ENCODE assay signal across 9 cellular contexts in the genomic region with DNA sequence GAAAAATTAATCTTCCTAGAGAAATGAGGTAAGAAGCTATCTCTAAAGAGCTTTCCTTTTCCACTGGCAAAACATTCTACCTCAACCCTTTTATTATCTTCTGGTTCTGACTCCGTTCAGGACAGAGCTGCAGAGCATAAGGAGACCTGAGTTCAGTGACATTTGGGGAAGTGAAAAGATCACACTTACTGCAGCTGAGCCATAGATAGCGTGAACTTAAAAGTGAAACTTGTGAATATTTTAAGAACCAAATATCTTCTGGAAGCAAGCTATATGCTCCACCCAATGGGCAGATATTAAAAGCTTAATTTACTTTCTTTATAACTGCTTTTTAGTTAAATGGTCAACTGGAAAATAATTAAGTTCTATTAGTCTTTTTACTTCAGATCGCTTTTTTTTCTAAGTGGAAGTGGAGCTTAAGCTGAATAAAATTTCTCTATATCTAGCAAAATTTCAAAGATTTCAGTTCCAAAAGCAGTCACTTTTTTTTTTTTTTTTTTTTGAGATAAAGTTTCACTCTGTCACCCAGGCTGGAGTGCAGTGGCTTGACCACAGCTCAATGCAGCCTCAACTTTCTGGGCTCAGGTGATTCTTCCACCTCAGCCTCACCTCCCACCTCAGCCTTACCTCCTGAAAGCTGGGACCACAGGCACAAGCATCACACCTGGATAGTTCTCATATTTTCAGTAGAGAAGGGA. TPM values are rescaled to one million over a fixed set of nuclear protein-coding genes. Genes with fewer than 3 reads are reported as not detected.
A peak's percentile ranks its signal among the peaks of the same experiment; 100 is the strongest.
DNase-seq lines count a peak whose midpoint lies in the region; ATAC-seq and TF ChIP-seq lines count a peak whose summit lies in the region.
"Had no signal": no experiment of that assay in that cellular context is flagged by ENCODE, and none has a peak within 500 bp of the region (broad histone marks: within the 10 kb centered on the region; RNA-seq: fewer than 3 reads in every experiment).

No MANE protein-coding gene starts in this region.

- intact Hi-C loops in dendritic cell treated with granulocyte-macrophage colony-stimulating factor and Interleukin-4, amounts not matched to agents 40 ng/mL and 50 ng/mL, for 4 days (cut with micrococcal nuclease): loop anchor here (5.0 kb wide), 1 partner anchor 43 kb away; a partner anchor contains a TSS
- intact Hi-C loops in psoas muscle (cut with DNase I): no loop called here

- no peak for TF ChIP-seq CTCF in GM12865 (IDR thresholded peaks at IDR 0.05; ENCODE audit: insufficient read depth, low read depth, low read length, missing control alignments)
- TF ChIP-seq CTCF in psoas muscle (IDR thresholded peaks at IDR 0.05): no peak

- H3K4me1 Mint-ChIP-seq in dendritic cell treated with granulocyte-macrophage colony-stimulating factor and Interleukin-4, amounts not matched to agents 40 ng/mL and 50 ng/mL, for 4 days (ENCODE audit: low read depth): peaks cover 65% of the 10 kb centered on the region

- H3K9me3 Mint-ChIP-seq in dendritic cell treated with granulocyte-macrophage colony-stimulating factor and Interleukin-4, amounts not matched to agents 40 ng/mL and 50 ng/mL, for 4 days: no peaks in the 10 kb centered on the region

- H3K27me3 Mint-ChIP-seq in dendritic cell treated with granulocyte-macrophage colony-stimulating factor and Interleukin-4, amounts not matched to agents 40 ng/mL and 50 ng/mL, for 4 days: no peaks in the 10 kb centered on the region

- no peaks in the 10 kb centered on the region for H3K9me3 ChIP-seq in psoas muscle

- WGBS in psoas muscle, 3 donors: 63 to 72% (median 66%) methylated on average over 3 of the region's 3 CpGs

- H3K4me1 ChIP-seq in psoas muscle: no peaks in the 10 kb centered on the region

- H3K27me3 ChIP-seq in psoas muscle (ENCODE audit: insufficient read depth in 3 of 3, low read length in 2 of 3): no peaks in the 10 kb centered on the region

- peak; percentile 87 for ATAC-seq in GM21515 (IDR thresholded peaks at IDR 0.05; ENCODE audit: unreplicated experiment)
- ATAC-seq in HG03565 (IDR thresholded peaks at IDR 0.05; ENCODE audit: unreplicated experiment): peak; percentile 84
- ATAC-seq in psoas muscle: no peak

- H3K4me3 ChIP-seq in GM12865 (ENCODE audit: low read depth, low read length) (peak overlapping the region; percentile 43), psoas muscle (no peak overlapping the region)

- H3K36me3 Mint-ChIP-seq in dendritic cell treated with granulocyte-macrophage colony-stimulating factor and Interleukin-4, amounts not matched to agents 40 ng/mL and 50 ng/mL, for 4 days (ENCODE audit: low read depth): no peaks in the 10 kb centered on the region

- H3K27ac ChIP-seq in psoas muscle: no peak overlapping the region

- peak overlapping the region; percentile 69 for H3K27ac Mint-ChIP-seq in dendritic cell treated with granulocyte-macrophage colony-stimulating factor and Interleukin-4, amounts not matched to agents 40 ng/mL and 50 ng/mL, for 4 days

- H3K4me3 Mint-ChIP-seq in dendritic cell treated with granulocyte-macrophage colony-stimulating factor and Interleukin-4, amounts not matched to agents 40 ng/mL and 50 ng/mL, for 4 days: peak overlapping the region; percentile 44

- no peaks in the 10 kb centered on the region for H3K36me3 ChIP-seq in psoas muscle (ENCODE audit: insufficient read depth in 1 of 2, low read depth in 1 of 2)

- peak; percentile 92 for DNase-seq in GM12865 (ENCODE audit: low read depth)
- no peak for DNase-seq in psoas muscle
- no peak for DNase-seq in activated CD4-positive, alpha-beta T cell treated with anti-CD3 and anti-CD28 coated beads for 1 hour
- DNase-seq in RKO (ENCODE audit: low spot score): no peak
- DNase-seq in kidney tubule cell (ENCODE audit: low spot score): no peak

RNA-seq across cellular contexts. Expression of a gene that starts 11.9 kb away (rescaled TPM):
- under 1 TPM; 0.39 to 0.71 (median 0.56) TPM for total RNA-seq in psoas muscle
- polyA plus RNA-seq in psoas muscle: under 1 TPM; 0.10 to 0.15 (median 0.10) TPM
- total RNA-seq: H1 had no signal
- polyA plus RNA-seq: H1 had no signal

RNA-seq across cellular contexts. Expression of a gene that starts 27.8 kb away (rescaled TPM):
- under 1 TPM; 0.05 to 0.44 (median 0.35) TPM for total RNA-seq in psoas muscle
- polyA plus RNA-seq in psoas muscle: under 1 TPM; 0.03 to 0.26 (median 0.06) TPM

RNA-seq across cellular contexts. Expression of a gene that starts 45.0 kb away (rescaled TPM):
- 10 to 100 TPM in 1 of 4 donors, 1 to 10 TPM in 3; 6.8 to 12.0 (median 9.3) TPM for total RNA-seq in psoas muscle
- polyA plus RNA-seq in psoas muscle: 10 to 100 TPM in 2 of 3 donors, 1 to 10 TPM in 1; 8.8 to 16.1 (median 11.4) TPM

RNA-seq across cellular contexts. Expression of a gene that starts 45.5 kb away (rescaled TPM):
- total RNA-seq in psoas muscle: 1 to 10 TPM; 1.8 to 2.3 (median 2.1) TPM
- 1 to 10 TPM; 1.2 to 2.6 (median 2.5) TPM for polyA plus RNA-seq in psoas muscle

RNA-seq across cellular contexts. Expression of a gene that starts 47.4 kb away (rescaled TPM):
- 10 to 100 TPM; 11.0 to 20.8 (median 12.7) TPM for total RNA-seq in psoas muscle
- polyA plus RNA-seq in psoas muscle: 1 to 10 TPM; 3.5 to 9.4 (median 4.6) TPM

Comparison
In these comparisons a context has a peak if more than half of its experiments do, and no peak if none do; other contexts are left out.
1. ATAC-seq: peak in GM21515 (single experiment) and HG03565 (single experiment); none in psoas muscle (0 of 4).